ENCODE assay signal across 8 cellular contexts in genomic region chr10:32347363-32347735, GRCh38. TPM values are rescaled to one million over a fixed set of nuclear protein-coding genes. Genes with fewer than 3 reads are reported as not detected.
DNase-seq lines count a peak whose midpoint lies in the region; ATAC-seq and TF ChIP-seq lines count a peak whose summit lies in the region.

No MANE protein-coding gene starts in this region.

- POLR2A ChIA-PET in activated B cell treated with CpG ODN at 0.5 μM for 24 hours (lab: Charles Lee): interaction anchor here (0.7 to 5.4 kb wide), 6 partner anchors 15 to 31 kb away, joined by 3 to 54 read pairs (median 4); no protein-coding TSS in a partner anchor

- H3K36me3 Mint-ChIP-seq in activated B cell treated with CpG ODN at 0.5 μM for 24 hours (ENCODE audit: low read depth): peaks cover 24% of the 10 kb centered on the region

- ATAC-seq in HG02943 (IDR thresholded peaks at IDR 0.05; ENCODE audit: low read depth, unreplicated experiment) (peak; percentile 14), activated B cell treated with CpG ODN at 0.5 μM for 24 hours (ENCODE audit: low read depth) (peak; percentile 4), sciatic nerve (no peak)

- under 1% methylated on average over 46 of the region's 46 CpGs for WGBS in smooth muscle cell (ENCODE audit: low lambda C conversion rate)

- peak overlapping the region; percentile 85 for H3K4me3 Mint-ChIP-seq in activated B cell treated with CpG ODN at 0.5 μM for 24 hours

- H3K4me3 ChIP-seq in left ventricle myocardium inferior (peak overlapping the region; percentile 95), smooth muscle cell (peak overlapping the region; percentile 88)

- no peaks in the 10 kb centered on the region for H3F3A ChIP-seq in smooth muscle cell (ENCODE audit: low read depth)

- peaks cover 76% of the 10 kb centered on the region for H4K20me1 ChIP-seq in smooth muscle cell (ENCODE audit: low read depth)

- peaks cover 10% of the 10 kb centered on the region for H3K36me3 ChIP-seq in left ventricle myocardium inferior
- H3K36me3 ChIP-seq in smooth muscle cell (ENCODE audit: low read depth): no peaks in the 10 kb centered on the region

- no peaks in the 10 kb centered on the region for H3K9me3 ChIP-seq in left ventricle myocardium inferior (replicated peaks)
- H3K9me3 ChIP-seq in smooth muscle cell (replicated peaks; ENCODE audit: low read depth): no peaks in the 10 kb centered on the region

- no peaks in the 10 kb centered on the region for H3K27me3 ChIP-seq in left ventricle myocardium inferior (ENCODE audit: low read depth)
- no peaks in the 10 kb centered on the region for H3K27me3 ChIP-seq in smooth muscle cell (ENCODE audit: low read depth)

- TF ChIP-seq CTCF in activated B cell treated with CpG ODN at 0.5 μM for 24 hours (IDR thresholded peaks at IDR 0.05) (no peak), left ventricle myocardium inferior (IDR thresholded peaks at IDR 0.05; ENCODE audit: borderline replicate concordance) (no peak), smooth muscle cell (IDR thresholded peaks at IDR 0.05; ENCODE audit: borderline replicate concordance, insufficient read depth, poor library complexity, severe bottlenecking) (no peak)

- H3K27ac ChIP-seq in left ventricle myocardium inferior (replicated peaks) (peak overlapping the region; percentile 100), smooth muscle cell (ENCODE audit: low read depth) (peak overlapping the region; percentile 100)

- H3K4me2 ChIP-seq in smooth muscle cell: peak overlapping the region; percentile 96

- H2AFZ ChIP-seq in smooth muscle cell (ENCODE audit: low read depth): peak overlapping the region; percentile 76

- CTCF ChIA-PET in activated B cell treated with CpG ODN at 0.5 μM for 24 hours (lab: Charles Lee): interaction anchor here (0.9 to 1.1 kb wide), 2 partner anchors 27 to 91 kb away, joined by 3 read pairs; no protein-coding TSS in a partner anchor

- H3K4me1 ChIP-seq in left ventricle myocardium inferior: peaks cover 81% of the 10 kb centered on the region
- H3K4me1 ChIP-seq in smooth muscle cell (ENCODE audit: low read depth): peaks cover 16% of the 10 kb centered on the region

- intact Hi-C loops in activated B cell treated with CpG ODN at 0.5 μM for 24 hours (cut with micrococcal nuclease): loop anchor here (1.0 to 2.0 kb wide), 4 partner anchors 63 to 1913 kb away; partner anchors contain the start of gene MAP3K8
- intact Hi-C loops in left ventricle myocardium inferior (cut with micrococcal nuclease): loop anchor here (5.0 kb wide), 1 partner anchor 90 kb away; no protein-coding TSS in a partner anchor
- intact Hi-C loops in sciatic nerve (cut with DNase I): no loop called here

- peak overlapping the region; percentile 78 for H3K27ac Mint-ChIP-seq in activated B cell treated with CpG ODN at 0.5 μM for 24 hours

- no peaks in the 10 kb centered on the region for H3K27me3 Mint-ChIP-seq in activated B cell treated with CpG ODN at 0.5 μM for 24 hours

- H3K9ac ChIP-seq in smooth muscle cell (ENCODE audit: low read depth): peak overlapping the region; percentile 100

- H3K9me3 Mint-ChIP-seq in activated B cell treated with CpG ODN at 0.5 μM for 24 hours: no peaks in the 10 kb centered on the region

- peaks cover 65% of the 10 kb centered on the region for H3K4me1 Mint-ChIP-seq in activated B cell treated with CpG ODN at 0.5 μM for 24 hours

- peaks cover 75% of the 10 kb centered on the region for H3K79me2 ChIP-seq in smooth muscle cell (ENCODE audit: low read depth)

- peak; percentile 54 for DNase-seq in SIG-M5 treated with dmso at 0.1 percent for 504 hours (lab: John Stamatoyannopoulos, UW; ENCODE audit: unreplicated experiment)
- DNase-seq in SIG-M5 (lab: John Stamatoyannopoulos, UW): no peak
- no peak for DNase-seq in activated B cell treated with CpG ODN at 0.5 μM for 24 hours
- DNase-seq in left ventricle myocardium inferior: no peak
- no peak for DNase-seq in smooth muscle cell (lab: John Stamatoyannopoulos, UW; ENCODE audit: unreplicated experiment)
- no peak for DNase-seq in sciatic nerve (ENCODE audit: low spot score)
- DNase-seq in iPS-NIHi7 (ENCODE audit: extremely low spot score): no peak

RNA-seq across cellular contexts. Expression of gene EPC1, which starts 0.4 kb away (rescaled TPM):
- 72.7 and 82.8 TPM in 2 replicates for total RNA-seq in activated B cell treated with CpG ODN at 0.5 μM for 24 hours
- 17.0 TPM for total RNA-seq in left ventricle myocardium inferior
- 52.1 TPM in 2 replicates for total RNA-seq in smooth muscle cell
- polyA plus RNA-seq in smooth muscle cell: 16.3 and 19.4 TPM in 2 replicates
- total RNA-seq in sciatic nerve: 63.6 TPM
